In the genomic region with DNA sequence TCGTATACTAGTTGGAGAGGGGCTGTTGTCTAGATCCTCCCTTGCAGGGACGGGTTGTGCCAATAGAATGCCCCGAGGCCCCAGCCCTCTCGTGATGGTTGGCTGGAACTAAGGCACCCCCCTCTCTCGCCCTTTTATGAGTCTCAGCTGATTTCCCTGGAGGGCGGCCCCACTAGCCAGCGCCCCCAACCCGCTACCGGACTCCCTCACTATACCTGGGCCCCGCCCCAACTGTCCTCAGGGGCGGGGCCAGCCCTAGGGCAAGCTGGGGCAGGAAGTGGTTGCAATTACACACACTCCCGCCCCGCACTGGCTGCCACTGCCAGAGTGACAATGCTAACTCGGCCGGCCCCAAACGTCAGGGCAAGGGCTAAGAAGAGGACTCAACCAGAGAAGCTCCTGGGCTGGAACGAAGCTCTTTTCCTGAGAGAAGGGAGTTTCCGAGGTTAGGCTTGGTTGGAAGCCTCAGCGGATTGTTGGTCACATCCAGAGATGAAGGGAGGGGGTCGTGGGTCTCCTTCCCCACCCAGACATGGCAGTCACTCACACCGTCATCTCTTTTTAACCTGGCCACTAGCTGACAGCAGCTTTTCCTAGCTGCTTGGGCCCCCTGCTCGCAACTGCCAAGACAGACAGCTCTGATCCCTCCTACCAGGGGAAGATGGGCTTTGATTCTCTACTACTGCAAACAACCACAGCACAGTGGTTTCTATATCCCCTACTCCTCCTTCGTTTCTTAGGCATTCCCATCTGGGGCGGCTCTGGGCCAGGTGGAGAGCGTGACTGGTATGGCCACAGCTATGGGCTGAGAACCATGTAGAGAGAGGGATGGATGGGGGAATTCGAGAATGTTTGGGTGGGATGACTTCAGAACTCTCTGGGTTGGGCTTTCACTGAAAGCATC, we compare ENCODE assay signal across 9 cellular contexts. TPM values are rescaled to one million over a fixed set of nuclear protein-coding genes. Genes with fewer than 3 reads are reported as not detected.
DNase-seq lines count a peak whose midpoint lies in the region; ATAC-seq, FAIRE-seq and TF ChIP-seq lines count a peak whose summit lies in the region.
"Had no signal": no experiment of that assay in that cellular context is flagged by ENCODE, and none has a peak within 500 bp of the region (broad histone marks: within the 10 kb centered on the region; RNA-seq: fewer than 3 reads in every experiment).

No MANE protein-coding gene starts in this region.

- peak; percentile 86 for ATAC-seq in GM21526 (IDR thresholded peaks at IDR 0.05; ENCODE audit: low FRiP score, unreplicated experiment)

- peak overlapping the region in 1 of 2 donors; percentile 46 for H3K9ac ChIP-seq in kidney (ENCODE audit: low read length in 2 of 2)

- DNase-seq in HT1080 (ENCODE audit: low read depth) (peak; percentile 44), RWPE1 (ENCODE audit: low spot score) (no peak), kidney (peak; percentile 90), anterior cingulate cortex (lab: John Stamatoyannopoulos, UW) (no peak)
- peak; percentile 70 for DNase-seq in activated naive CD4-positive, alpha-beta T cell treated with Interleukin-2 at 50 U/mL for 16 hours
- peak; percentile 30 for DNase-seq in stimulated activated CD8-positive, alpha-beta memory T cell treated with anti-CD3 and anti-CD28 coated beads, Interleukin-12 subunit alpha, Interleukin-12 subunit beta, amount 100 ng/mL, for 24 hours (ENCODE audit: extremely low read depth)

- H3K36me3 ChIP-seq in kidney (ENCODE audit: control insufficient read depth in 1 of 2, insufficient read depth in 2 of 2, low read length in 2 of 2), result no peaks in the 10 kb centered on the region

- no peaks in the 10 kb centered on the region for H3K9me3 ChIP-seq in kidney (ENCODE audit: control insufficient read depth in 1 of 2, low read length in 2 of 2)

- intact Hi-C loops in kidney (cut with DNase I), result no loop called here

- TF ChIP-seq CTCF in RWPE1 (conservative IDR thresholded peaks at IDR 0.05; ENCODE audit: low read depth) (no peak), kidney (IDR thresholded peaks at IDR 0.05; ENCODE audit: borderline replicate concordance, extremely low read depth, insufficient read depth) (no peak)

- H3K27ac ChIP-seq in RWPE1 (peak overlapping the region; percentile 39; the same call in 1 of the 2 replicates), kidney (ENCODE audit: low read depth in 2 of 2, low read length in 2 of 2) (peak overlapping the region in 1 of 2 donors; percentile 28)

- peak overlapping the region; percentile 5; the same call in 1 of the 2 replicates for H3K4me3 ChIP-seq in GM08714 (ENCODE audit: low read length)
- peak overlapping the region; percentile 39 to 41 for H3K4me3 ChIP-seq in kidney (ENCODE audit: low read length in 2 of 2)

- POLR2A ChIA-PET in RWPE1 (lab: Yijun Ruan, JAX; ENCODE audit: low non-redundant PET), result no interaction called here

- FAIRE-seq in kidney (lab: Jason Lieb, UNC), result no peak
- FAIRE-seq: endometrium had no signal

- H3K4me1 ChIP-seq in kidney (ENCODE audit: control insufficient read depth in 1 of 2, insufficient read depth in 1 of 2, low read depth in 1 of 2, low read length in 2 of 2), result peaks cover 0 to 5% of the 10 kb centered on the region in 2 donors

- CTCF ChIA-PET in RWPE1 (lab: Yijun Ruan, JAX), result interaction anchor here (0.5 to 0.7 kb wide), 2 partner anchors 8 to 46 kb away, joined by 3 to 5 read pairs; no protein-coding TSS in a partner anchor

RNA-seq across cellular contexts. Expression of a gene that starts 21.0 kb away (rescaled TPM):
- 1.2 and 1.6 TPM in 2 replicates for total RNA-seq in HT1080 (2014; rRNA removed; shearing (Covaris generic))
- polyA plus RNA-seq in HT1080 (2015; cell fraction: cytosol; rRNA removed), result 3.3 and 3.7 TPM in 2 replicates
- polyA plus RNA-seq in HT1080 (2015; cell fraction: nucleus; rRNA removed), result 7.2 and 8.6 TPM in 2 replicates
- 14.1 TPM for total RNA-seq in kidney
- polyA plus RNA-seq in kidney (ENCODE audit: insufficient read depth, low read depth, low replicate concordance), result 3.9 TPM

RNA-seq across cellular contexts. Expression of a gene that starts 55.5 kb away (rescaled TPM):
- total RNA-seq in HT1080 (2014; rRNA removed; shearing (Covaris generic)), result 52.6 and 53.5 TPM in 2 replicates
- polyA plus RNA-seq in HT1080 (2015; cell fraction: cytosol; rRNA removed), result 32.6 and 39.9 TPM in 2 replicates
- 68.6 and 74.9 TPM in 2 replicates for polyA plus RNA-seq in HT1080 (2015; cell fraction: nucleus; rRNA removed)
- 15.3 TPM for total RNA-seq in kidney
- 7.7 TPM for polyA plus RNA-seq in kidney (ENCODE audit: insufficient read depth, low read depth, low replicate concordance)

Comparison
In these comparisons a context has a peak if more than half of its experiments do, and no peak if none do; other contexts are left out.
1. DNase-seq: peak in HT1080 (single experiment), activated naive CD4-positive, alpha-beta T cell treated with Interleukin-2 at 50 U/mL for 16 hours (single experiment), kidney (single experiment) and stimulated activated CD8-positive, alpha-beta memory T cell treated with anti-CD3 and anti-CD28 coated beads, Interleukin-12 subunit alpha, Interleukin-12 subunit beta, amount 100 ng/mL, for 24 hours (single experiment); none in RWPE1 (single experiment) and anterior cingulate cortex (0 of 58).